In genomic region chr6:167893416-167893815, GRCh38 we compare ENCODE assay signal across 11 cellular contexts.
A peak's percentile ranks its signal among the peaks of the same experiment; 100 is the strongest.
DNase-seq lines count a peak whose midpoint lies in the region; ATAC-seq and TF ChIP-seq lines count a peak whose summit lies in the region.
"Had no signal": no experiment of that assay in that cellular context is flagged by ENCODE, and none has a peak within 500 bp of the region (broad histone marks: within the 10 kb centered on the region; RNA-seq: fewer than 3 reads in every experiment).

No MANE protein-coding gene starts in this region.

- H3K9me3 ChIP-seq in osteoblast (ENCODE audit: low read depth, low read length): no peaks in the 10 kb centered on the region

- H3K27me3 ChIP-seq in osteoblast (ENCODE audit: insufficient read depth, low read length): no peaks in the 10 kb centered on the region

- H2AFZ ChIP-seq in osteoblast (ENCODE audit: low read length): no peak overlapping the region

- no peaks in the 10 kb centered on the region for H3K79me2 ChIP-seq in osteoblast (ENCODE audit: insufficient read depth, low read length)

- TF ChIP-seq CTCF in osteoblast (IDR thresholded peaks at IDR 0.05; ENCODE audit: extremely low read depth, low read depth, low read length) (no peak), coronary artery (IDR thresholded peaks at IDR 0.05) (no peak)

- H3K4me3 ChIP-seq in osteoblast (ENCODE audit: insufficient read depth, low read length): no peak overlapping the region
- no peak overlapping the region for H3K4me3 ChIP-seq in coronary artery

- H3K27ac ChIP-seq in osteoblast (ENCODE audit: low read depth, low read length) (no peak overlapping the region), coronary artery (no peak overlapping the region)
- H3K27ac ChIP-seq: 22Rv1 had no signal

- H3K4me1 ChIP-seq in osteoblast (ENCODE audit: insufficient read depth, low read length): peaks cover 4% of the 10 kb centered on the region

- H3K36me3 ChIP-seq in osteoblast (ENCODE audit: insufficient read depth, low read length): no peaks in the 10 kb centered on the region

- H3K4me2 ChIP-seq in osteoblast (ENCODE audit: insufficient read depth, low read length): no peak overlapping the region

- peaks cover 2% of the 10 kb centered on the region for H4K20me1 ChIP-seq in osteoblast (ENCODE audit: insufficient read depth, low read length)

- DNase-seq in DMS53 (lab: John Stamatoyannopoulos, UW) (peak; percentile 3), DMS53 treated with DMSO at 0.1 percent for 48 hours (lab: John Stamatoyannopoulos, UW; ENCODE audit: unreplicated experiment) (no peak), astrocyte of the hippocampus (ENCODE audit: low read depth, low spot score) (peak; percentile 67), osteoblast (ENCODE audit: insufficient read length, low spot score, missing footprints) (peak; percentile 71), coronary artery (ENCODE audit: low spot score) (no peak), DMS 273 (lab: John Stamatoyannopoulos, UW; ENCODE audit: unreplicated experiment) (no peak), activated gamma-delta T cell treated with Interleukin-2 at 50 U/mL for 16 hours (no peak)
- DNase-seq: activated CD4-positive, alpha-beta T cell treated with anti-CD3 and anti-CD28 coated beads, Interleukin-2, amount 50 U/mL, for 4 hours; NCI-H345 had no signal

- ATAC-seq in HG03135 (IDR thresholded peaks at IDR 0.05; ENCODE audit: unreplicated experiment): peak; percentile 99

Comparison
In these comparisons a context has a peak if more than half of its experiments do, and no peak if none do; other contexts are left out.
1. DNase-seq: peak in DMS53 (single experiment), astrocyte of the hippocampus (single experiment) and osteoblast (single experiment); none in DMS53 treated with DMSO at 0.1 percent for 48 hours (single experiment), coronary artery (single experiment), DMS 273 (single experiment) and activated gamma-delta T cell treated with Interleukin-2 at 50 U/mL for 16 hours (single experiment).